ENCODE assay signal across 27 cellular contexts in the genomic region with DNA sequence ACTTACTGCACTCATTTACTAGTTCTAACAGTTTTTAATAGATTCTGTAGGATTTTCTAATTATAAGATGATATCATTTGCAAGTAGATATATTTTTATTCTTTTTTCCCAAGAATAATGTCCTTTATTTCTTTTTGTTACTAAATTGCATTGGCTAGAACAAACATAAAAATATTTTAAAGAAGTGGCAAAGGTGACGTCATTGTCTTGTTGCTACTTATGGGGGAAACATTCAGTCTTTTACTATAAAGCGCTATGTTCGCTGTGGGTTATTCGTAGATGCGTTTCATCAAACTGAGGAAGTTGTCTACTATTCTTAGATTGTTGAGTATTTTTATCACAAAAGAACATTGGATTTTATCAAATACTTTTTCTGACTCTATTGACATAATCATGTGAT.
"Had no signal": no experiment of that assay in that cellular context is flagged by ENCODE, and none has a peak within 500 bp of the region (broad histone marks: within the 10 kb centered on the region; RNA-seq: fewer than 3 reads in every experiment).

No MANE protein-coding gene starts in this region.

- H3K4me1 ChIP-seq: pancreas, prostate gland, right atrium auricular region, stomach, thyroid gland, tibial nerve, upper lobe of left lung, vagina had no signal

- ATAC-seq: naive thymus-derived CD4-positive, alpha-beta T cell; natural killer cell; pancreas; sciatic nerve; stimulated activated effector memory CD8-positive, alpha-beta T cell treated with anti-CD3 and anti-CD28 coated beads, Interleukin-12 subunit alpha, Interleukin-12 subunit beta, amount 100 ng/mL, for 72 hours; stimulated activated naive B cell treated with anti-CD40 and anti-IgM and Interleukin-4, amounts not matched to agents 10 μg/mL and 1 μg/mL and 100 μg/mL, for 72 hours had no signal

- FAIRE-seq: urothelium cell line had no signal

- H3K27ac Mint-ChIP-seq: naive thymus-derived CD4-positive, alpha-beta T cell; natural killer cell; nephron; stimulated activated effector memory CD8-positive, alpha-beta T cell treated with anti-CD3 and anti-CD28 coated beads, Interleukin-12 subunit alpha, Interleukin-12 subunit beta, amount 100 ng/mL, for 72 hours; stimulated activated naive B cell treated with anti-CD40 and anti-IgM and Interleukin-4, amounts not matched to agents 10 μg/mL and 1 μg/mL and 100 μg/mL, for 72 hours; stimulated activated naive CD8-positive, alpha-beta T cell treated with anti-CD3 and anti-CD28 coated beads, Interleukin-15, Interleukin-2, amounts not matched to agents 100 ng/mL and 50 ng/mL, for 24 hours had no signal

- H3K36me3 Mint-ChIP-seq: naive thymus-derived CD4-positive, alpha-beta T cell; stimulated activated effector memory CD8-positive, alpha-beta T cell treated with anti-CD3 and anti-CD28 coated beads, Interleukin-12 subunit alpha, Interleukin-12 subunit beta, amount 100 ng/mL, for 72 hours; stimulated activated naive B cell treated with anti-CD40 and anti-IgM and Interleukin-4, amounts not matched to agents 10 μg/mL and 1 μg/mL and 100 μg/mL, for 72 hours had no signal

- H3K9me3 Mint-ChIP-seq: nephron had no signal

- DNase-seq: naive thymus-derived CD4-positive, alpha-beta T cell; natural killer cell; nucleus accumbens; pancreas; retina; stimulated activated CD4-positive, alpha-beta T cell treated with anti-CD3 and anti-CD28 coated beads, Interleukin-15, amount 100 ng/mL, for 24 hours; stimulated activated CD4-positive, alpha-beta T cell treated with anti-CD3 and anti-CD28 coated beads, Interleukin-2, amount 100 ng/mL, for 24 hours; stimulated activated CD4-positive, alpha-beta T cell treated with anti-CD3 and anti-CD28 coated beads, Interleukin-2, amount 100 ng/mL, for 48 hours; stimulated activated CD4-positive, alpha-beta T cell treated with anti-CD3 and anti-CD28 coated beads, Interleukin-4, amount 100 ng/mL, for 24 hours; stimulated activated naive B cell treated with anti-CD40 and anti-IgM and Interleukin-4, amounts not matched to agents 10 μg/mL and 1 μg/mL and 100 μg/mL, for 72 hours; stimulated activated naive CD4-positive, alpha-beta T cell treated with Interleukin-2 at 50 U/mL for 16 hours; stomach; thyroid gland; trophoblast cell; upper lobe of left lung had no signal

- H3K27me3 ChIP-seq: neutrophil, pancreas, right atrium auricular region, stomach, thyroid gland, tibial nerve, upper lobe of left lung, vagina had no signal

- H3K4me3 ChIP-seq: pancreas, prostate gland, right atrium auricular region, skin epidermis, stomach, thoracic aorta, thyroid gland, tibial nerve, upper lobe of left lung, vagina had no signal

- H3K27ac ChIP-seq: neutrophil, pancreas, prostate gland, right atrium auricular region, skin epidermis, stomach, thoracic aorta, thyroid gland, tibial nerve, upper lobe of left lung, vagina had no signal

- H3K4me3 Mint-ChIP-seq: naive thymus-derived CD4-positive, alpha-beta T cell; natural killer cell; nephron; stimulated activated effector memory CD8-positive, alpha-beta T cell treated with anti-CD3 and anti-CD28 coated beads, Interleukin-12 subunit alpha, Interleukin-12 subunit beta, amount 100 ng/mL, for 72 hours; stimulated activated naive B cell treated with anti-CD40 and anti-IgM and Interleukin-4, amounts not matched to agents 10 μg/mL and 1 μg/mL and 100 μg/mL, for 72 hours; stimulated activated naive CD8-positive, alpha-beta T cell treated with anti-CD3 and anti-CD28 coated beads, Interleukin-15, Interleukin-2, amounts not matched to agents 100 ng/mL and 50 ng/mL, for 24 hours had no signal

- H3K9me3 ChIP-seq: neutrophil, pancreas, prostate gland, right atrium auricular region, thoracic aorta, thyroid gland, upper lobe of left lung, vagina had no signal

- H3K27me3 Mint-ChIP-seq: naive thymus-derived CD4-positive, alpha-beta T cell; stimulated activated naive B cell treated with anti-CD40 and anti-IgM and Interleukin-4, amounts not matched to agents 10 μg/mL and 1 μg/mL and 100 μg/mL, for 72 hours; stimulated activated naive CD8-positive, alpha-beta T cell treated with anti-CD3 and anti-CD28 coated beads, Interleukin-15, Interleukin-2, amounts not matched to agents 100 ng/mL and 50 ng/mL, for 24 hours had no signal

- H3K36me3 ChIP-seq: neutrophil, pancreas, prostate gland, right atrium auricular region, stomach, thoracic aorta, thyroid gland, tibial nerve, upper lobe of left lung, vagina had no signal

- H3K4me1 Mint-ChIP-seq: naive thymus-derived CD4-positive, alpha-beta T cell; natural killer cell; nephron; stimulated activated effector memory CD8-positive, alpha-beta T cell treated with anti-CD3 and anti-CD28 coated beads, Interleukin-12 subunit alpha, Interleukin-12 subunit beta, amount 100 ng/mL, for 72 hours; stimulated activated naive B cell treated with anti-CD40 and anti-IgM and Interleukin-4, amounts not matched to agents 10 μg/mL and 1 μg/mL and 100 μg/mL, for 72 hours had no signal
